Comparison of ENCODE assay signal across 1 cellular context in the genomic region with DNA sequence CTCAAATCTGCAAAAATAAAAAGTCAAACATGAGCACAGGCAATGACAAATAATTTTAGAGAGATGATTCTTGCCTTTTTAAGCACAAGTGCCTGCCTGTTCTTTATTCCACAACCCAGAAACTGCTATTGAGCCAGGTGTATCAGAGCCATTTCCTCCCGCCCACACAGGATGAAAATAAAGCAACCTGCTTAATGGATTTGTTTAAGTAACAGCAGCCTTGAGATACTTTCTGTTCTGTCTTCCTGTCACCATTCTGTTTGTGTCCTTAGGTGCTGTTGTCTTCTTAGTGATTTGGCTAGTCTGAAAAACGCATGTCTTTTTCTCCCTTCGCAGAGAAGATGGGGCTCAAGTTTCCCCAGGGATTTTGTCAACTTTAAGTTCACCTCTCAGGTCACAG.
TF ChIP-seq lines count a peak whose summit lies in the region.

No MANE protein-coding gene starts in this region.

TF ChIP-seq in WTC11, 78 proteins besides CTCF, POLR2A, EP300 and RAD21:
- TF ChIP-seq, protein P1, sequence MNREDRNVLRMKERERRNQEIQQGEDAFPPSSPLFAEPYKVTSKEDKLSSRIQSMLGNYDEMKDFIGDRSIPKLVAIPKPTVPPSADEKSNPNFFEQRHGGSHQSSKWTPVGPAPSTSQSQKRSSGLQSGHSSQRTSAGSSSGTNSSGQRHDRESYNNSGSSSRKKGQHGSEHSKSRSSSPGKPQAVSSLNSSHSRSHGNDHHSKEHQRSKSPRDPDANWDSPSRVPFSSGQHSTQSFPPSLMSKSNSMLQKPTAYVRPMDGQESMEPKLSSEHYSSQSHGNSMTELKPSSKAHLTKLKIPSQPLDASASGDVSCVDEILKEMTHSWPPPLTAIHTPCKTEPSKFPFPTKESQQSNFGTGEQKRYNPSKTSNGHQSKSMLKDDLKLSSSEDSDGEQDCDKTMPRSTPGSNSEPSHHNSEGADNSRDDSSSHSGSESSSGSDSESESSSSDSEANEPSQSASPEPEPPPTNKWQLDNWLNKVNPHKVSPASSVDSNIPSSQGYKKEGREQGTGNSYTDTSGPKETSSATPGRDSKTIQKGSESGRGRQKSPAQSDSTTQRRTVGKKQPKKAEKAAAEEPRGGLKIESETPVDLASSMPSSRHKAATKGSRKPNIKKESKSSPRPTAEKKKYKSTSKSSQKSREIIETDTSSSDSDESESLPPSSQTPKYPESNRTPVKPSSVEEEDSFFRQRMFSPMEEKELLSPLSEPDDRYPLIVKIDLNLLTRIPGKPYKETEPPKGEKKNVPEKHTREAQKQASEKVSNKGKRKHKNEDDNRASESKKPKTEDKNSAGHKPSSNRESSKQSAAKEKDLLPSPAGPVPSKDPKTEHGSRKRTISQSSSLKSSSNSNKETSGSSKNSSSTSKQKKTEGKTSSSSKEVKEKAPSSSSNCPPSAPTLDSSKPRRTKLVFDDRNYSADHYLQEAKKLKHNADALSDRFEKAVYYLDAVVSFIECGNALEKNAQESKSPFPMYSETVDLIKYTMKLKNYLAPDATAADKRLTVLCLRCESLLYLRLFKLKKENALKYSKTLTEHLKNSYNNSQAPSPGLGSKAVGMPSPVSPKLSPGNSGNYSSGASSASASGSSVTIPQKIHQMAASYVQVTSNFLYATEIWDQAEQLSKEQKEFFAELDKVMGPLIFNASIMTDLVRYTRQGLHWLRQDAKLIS (CRISPR knock-in tag; IDR thresholded peaks at IDR 0.05; ENCODE audit: borderline replicate concordance), result no peak
- TF ChIP-seq JUN (CRISPR knock-in tag; IDR thresholded peaks at IDR 0.05) (no peak), IRF2 (CRISPR knock-in tag; IDR thresholded peaks at IDR 0.05; ENCODE audit: borderline replicate concordance, low read depth) (no peak), ESRRA (CRISPR knock-in tag; IDR thresholded peaks at IDR 0.05; ENCODE audit: borderline replicate concordance) (no peak), GABPB1 (CRISPR knock-in tag; IDR thresholded peaks at IDR 0.05) (no peak), JAZF1 (CRISPR knock-in tag; IDR thresholded peaks at IDR 0.05) (no peak), TEAD1 (CRISPR knock-in tag; IDR thresholded peaks at IDR 0.05) (no peak), ZNF121 (CRISPR knock-in tag; IDR thresholded peaks at IDR 0.05) (no peak), ATF1 (CRISPR knock-in tag; IDR thresholded peaks at IDR 0.05) (no peak), PRRX2 (CRISPR knock-in tag; IDR thresholded peaks at IDR 0.05) (no peak), ZNF671 (CRISPR knock-in tag; IDR thresholded peaks at IDR 0.05) (no peak), GTF2I (CRISPR knock-in tag; conservative IDR thresholded peaks at IDR 0.05) (no peak)
- TF ChIP-seq, protein P2, sequence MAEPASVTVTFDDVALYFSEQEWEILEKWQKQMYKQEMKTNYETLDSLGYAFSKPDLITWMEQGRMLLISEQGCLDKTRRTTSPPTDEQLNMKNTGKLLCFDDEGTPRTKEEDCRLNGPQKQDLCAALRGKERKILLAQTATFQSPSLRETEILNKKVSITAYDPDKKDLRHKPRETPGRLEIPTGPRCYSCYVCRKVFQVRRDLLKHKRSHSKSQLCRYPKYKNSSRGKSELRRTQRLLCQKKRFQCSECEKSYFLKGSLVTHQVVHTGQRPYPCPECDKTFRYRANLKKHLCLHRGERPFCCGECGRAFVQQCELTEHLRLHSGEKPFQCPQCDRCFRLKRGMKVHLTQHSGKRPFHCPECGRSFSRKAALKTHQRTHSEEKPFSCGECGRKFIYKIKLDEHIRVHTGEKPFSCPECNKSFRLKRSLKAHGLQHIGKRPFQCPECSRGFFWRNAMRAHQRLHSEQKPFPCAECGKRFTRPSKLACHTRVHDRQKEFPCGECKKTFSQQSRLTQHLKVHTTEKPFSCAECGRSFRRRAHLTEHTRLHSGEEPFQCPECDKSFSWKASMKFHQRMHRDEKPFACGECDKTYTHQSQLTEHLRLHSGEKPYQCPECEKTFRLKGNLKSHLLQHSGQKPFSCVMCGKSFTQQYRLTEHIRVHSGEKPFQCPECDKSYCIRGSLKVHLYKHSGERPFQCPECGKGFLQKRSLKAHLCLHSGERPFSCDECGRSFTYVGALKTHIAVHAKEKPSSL (CRISPR knock-in tag; conservative IDR thresholded peaks at IDR 0.05), result no peak
- TF ChIP-seq, protein P3, sequence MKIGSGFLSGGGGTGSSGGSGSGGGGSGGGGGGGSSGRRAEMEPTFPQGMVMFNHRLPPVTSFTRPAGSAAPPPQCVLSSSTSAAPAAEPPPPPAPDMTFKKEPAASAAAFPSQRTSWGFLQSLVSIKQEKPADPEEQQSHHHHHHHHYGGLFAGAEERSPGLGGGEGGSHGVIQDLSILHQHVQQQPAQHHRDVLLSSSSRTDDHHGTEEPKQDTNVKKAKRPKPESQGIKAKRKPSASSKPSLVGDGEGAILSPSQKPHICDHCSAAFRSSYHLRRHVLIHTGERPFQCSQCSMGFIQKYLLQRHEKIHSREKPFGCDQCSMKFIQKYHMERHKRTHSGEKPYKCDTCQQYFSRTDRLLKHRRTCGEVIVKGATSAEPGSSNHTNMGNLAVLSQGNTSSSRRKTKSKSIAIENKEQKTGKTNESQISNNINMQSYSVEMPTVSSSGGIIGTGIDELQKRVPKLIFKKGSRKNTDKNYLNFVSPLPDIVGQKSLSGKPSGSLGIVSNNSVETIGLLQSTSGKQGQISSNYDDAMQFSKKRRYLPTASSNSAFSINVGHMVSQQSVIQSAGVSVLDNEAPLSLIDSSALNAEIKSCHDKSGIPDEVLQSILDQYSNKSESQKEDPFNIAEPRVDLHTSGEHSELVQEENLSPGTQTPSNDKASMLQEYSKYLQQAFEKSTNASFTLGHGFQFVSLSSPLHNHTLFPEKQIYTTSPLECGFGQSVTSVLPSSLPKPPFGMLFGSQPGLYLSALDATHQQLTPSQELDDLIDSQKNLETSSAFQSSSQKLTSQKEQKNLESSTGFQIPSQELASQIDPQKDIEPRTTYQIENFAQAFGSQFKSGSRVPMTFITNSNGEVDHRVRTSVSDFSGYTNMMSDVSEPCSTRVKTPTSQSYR (CRISPR knock-in tag; IDR thresholded peaks at IDR 0.05), result no peak
- TF ChIP-seq, protein P4, sequence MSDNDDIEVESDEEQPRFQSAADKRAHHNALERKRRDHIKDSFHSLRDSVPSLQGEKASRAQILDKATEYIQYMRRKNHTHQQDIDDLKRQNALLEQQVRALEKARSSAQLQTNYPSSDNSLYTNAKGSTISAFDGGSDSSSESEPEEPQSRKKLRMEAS (CRISPR knock-in tag; IDR thresholded peaks at IDR 0.05), result no peak
- TF ChIP-seq, protein P5, sequence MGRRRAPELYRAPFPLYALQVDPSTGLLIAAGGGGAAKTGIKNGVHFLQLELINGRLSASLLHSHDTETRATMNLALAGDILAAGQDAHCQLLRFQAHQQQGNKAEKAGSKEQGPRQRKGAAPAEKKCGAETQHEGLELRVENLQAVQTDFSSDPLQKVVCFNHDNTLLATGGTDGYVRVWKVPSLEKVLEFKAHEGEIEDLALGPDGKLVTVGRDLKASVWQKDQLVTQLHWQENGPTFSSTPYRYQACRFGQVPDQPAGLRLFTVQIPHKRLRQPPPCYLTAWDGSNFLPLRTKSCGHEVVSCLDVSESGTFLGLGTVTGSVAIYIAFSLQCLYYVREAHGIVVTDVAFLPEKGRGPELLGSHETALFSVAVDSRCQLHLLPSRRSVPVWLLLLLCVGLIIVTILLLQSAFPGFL (CRISPR knock-in tag; IDR thresholded peaks at IDR 0.05; ENCODE audit: borderline replicate concordance), result no peak
- TF ChIP-seq, protein P6, sequence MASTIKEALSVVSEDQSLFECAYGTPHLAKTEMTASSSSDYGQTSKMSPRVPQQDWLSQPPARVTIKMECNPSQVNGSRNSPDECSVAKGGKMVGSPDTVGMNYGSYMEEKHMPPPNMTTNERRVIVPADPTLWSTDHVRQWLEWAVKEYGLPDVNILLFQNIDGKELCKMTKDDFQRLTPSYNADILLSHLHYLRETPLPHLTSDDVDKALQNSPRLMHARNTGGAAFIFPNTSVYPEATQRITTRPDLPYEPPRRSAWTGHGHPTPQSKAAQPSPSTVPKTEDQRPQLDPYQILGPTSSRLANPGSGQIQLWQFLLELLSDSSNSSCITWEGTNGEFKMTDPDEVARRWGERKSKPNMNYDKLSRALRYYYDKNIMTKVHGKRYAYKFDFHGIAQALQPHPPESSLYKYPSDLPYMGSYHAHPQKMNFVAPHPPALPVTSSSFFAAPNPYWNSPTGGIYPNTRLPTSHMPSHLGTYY (CRISPR knock-in tag; IDR thresholded peaks at IDR 0.05), result no peak
